ENCODE assay signal across 23 cellular contexts in genomic region chr5:153985498-153985897, GRCh38.
"Had no signal": no experiment of that assay in that cellular context is flagged by ENCODE, and none has a peak within 500 bp of the region (broad histone marks: within the 10 kb centered on the region; RNA-seq: fewer than 3 reads in every experiment).

No MANE protein-coding gene starts in this region.

- H3K27me3 ChIP-seq: ovary, right atrium auricular region, right lobe of liver, thyroid gland, transverse colon, upper lobe of left lung, vagina had no signal

- ATAC-seq: mucosa of descending colon; naive thymus-derived CD4-positive, alpha-beta T cell; natural killer cell treated with Interleukin-12 subunit alpha and Interleukin-12 subunit beta and Interleukin-15 and Interleukin-18, amount 100 ng/mL, for 72 hours; right lobe of liver; stimulated activated memory B cell treated with anti-CD40 and anti-IgM and Interleukin-4, amounts not matched to agents 10 μg/mL and 1 μg/mL and 100 μg/mL, for 72 hours; stimulated activated naive CD8-positive, alpha-beta T cell treated with anti-CD3 and anti-CD28 coated beads, Interleukin-15, amount 100 ng/mL, for 72 hours had no signal

- H3K9me3 ChIP-seq: left ventricle myocardium inferior, mucosa of descending colon, ovary, right atrium auricular region, right lobe of liver, thyroid gland, transverse colon, upper lobe of left lung, vagina had no signal

- H3K4me1 ChIP-seq: left ventricle myocardium inferior, right atrium auricular region, right lobe of liver, thyroid gland, transverse colon, upper lobe of left lung, vagina had no signal

- H3K36me3 ChIP-seq: left ventricle myocardium inferior, ovary, right atrium auricular region, right lobe of liver, thyroid gland, transverse colon, upper lobe of left lung, vagina had no signal

- DNase-seq: islet precursor cell; left ventricle myocardium inferior; midbrain; mucosa of descending colon; naive thymus-derived CD4-positive, alpha-beta T cell; ovary; right lobe of liver; stimulated activated CD4-positive, alpha-beta T cell treated with anti-CD3 and anti-CD28 coated beads, Interleukin-1b, Interleukin-23, amount 100 ng/mL, for 48 hours; stimulated activated CD4-positive, alpha-beta T cell treated with anti-CD3 and anti-CD28 coated beads, Interleukin-2, amount 100 ng/mL, for 48 hours; stimulated activated CD4-positive, alpha-beta T cell treated with anti-CD3 and anti-CD28 coated beads, Interleukin-4, amount 100 ng/mL, for 4 hours; stimulated activated CD8-positive, alpha-beta memory T cell treated with anti-CD3 and anti-CD28 coated beads, Interleukin-4, amount 100 ng/mL, for 48 hours; stimulated activated naive CD4-positive, alpha-beta T cell treated with Interleukin-2 at 50 U/mL for 16 hours; stimulated activated naive CD8-positive, alpha-beta T cell treated with anti-CD3 and anti-CD28 coated beads, Interleukin-15, amount 100 ng/mL, for 72 hours; substantia nigra; thyroid gland; transverse colon; upper lobe of left lung had no signal

- H3K4me3 ChIP-seq: left ventricle myocardium inferior, lung, mucosa of descending colon, ovary, right atrium auricular region, right lobe of liver, smooth muscle cell, thyroid gland, transverse colon, upper lobe of left lung, vagina had no signal

- H3K27ac ChIP-seq: left ventricle myocardium inferior, ovary, right atrium auricular region, right lobe of liver, thyroid gland, transverse colon, upper lobe of left lung, vagina had no signal
